Comparison of ENCODE assay signal across 8 cellular contexts in the genomic region with DNA sequence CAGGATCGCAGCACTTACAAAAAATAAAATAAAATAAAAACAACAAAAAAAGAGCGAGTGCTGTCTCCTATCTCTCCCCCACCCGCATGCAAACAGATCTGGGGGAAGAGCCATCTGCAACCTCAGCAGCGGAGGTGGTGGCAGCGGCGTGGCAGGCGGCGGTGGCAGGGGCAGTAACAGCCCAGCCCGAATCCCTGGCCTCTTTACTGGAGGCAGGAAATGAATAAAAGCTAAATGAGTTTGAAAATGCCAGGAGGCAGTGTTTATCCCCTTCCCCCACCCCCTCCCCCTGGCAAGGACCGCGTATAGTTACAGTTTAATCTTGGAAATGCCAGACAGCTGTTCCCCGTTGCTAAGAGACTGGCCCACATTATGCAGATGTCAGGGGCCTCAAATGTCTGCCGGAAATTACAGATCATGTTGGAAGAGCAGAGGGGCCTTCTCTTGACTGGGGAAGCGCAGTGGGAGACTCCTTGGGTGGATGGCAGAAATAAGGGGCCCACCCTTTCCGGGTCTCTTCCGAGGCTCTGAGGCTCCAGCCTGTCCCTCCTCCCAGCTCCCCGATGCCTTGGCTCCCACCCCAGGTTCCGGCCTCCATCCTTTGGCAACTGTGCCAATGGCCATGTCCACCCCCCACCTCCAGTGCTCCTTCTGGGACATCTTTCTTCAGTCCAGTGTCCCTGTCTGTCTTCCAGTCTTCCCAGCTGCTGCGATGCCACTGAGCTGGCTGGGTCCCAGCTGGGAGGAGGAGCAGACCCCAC.
DNase-seq lines count a peak whose midpoint lies in the region; ATAC-seq, FAIRE-seq and TF ChIP-seq lines count a peak whose summit lies in the region.

No MANE protein-coding gene starts in this region.

- no peak overlapping the region for H3K4me3 ChIP-seq in Caco-2 (ENCODE audit: low read depth, low read length)
- H3K4me3 ChIP-seq in H1 (ENCODE audit: extremely low read depth in 1 of 4, insufficient read depth in 2 of 4, low read depth in 3 of 4, low read length in 4 of 4), result no peak overlapping the region
- H3K4me3 ChIP-seq in mucosa of rectum (ENCODE audit: low read length in 2 of 2), result no peak overlapping the region
- no peak overlapping the region for H3K4me3 ChIP-seq in upper lobe of right lung

- H2BK20ac ChIP-seq in H1 (ENCODE audit: low read length), result peak overlapping the region; percentile 87; the same call in 1 of the 2 replicates

- peak overlapping the region; percentile 14; the same call in 1 of the 2 replicates for H3K27ac ChIP-seq in H1 (ENCODE audit: low read depth, low read length)
- peak overlapping the region; percentile 77 to 87 for H3K27ac ChIP-seq in mucosa of rectum (ENCODE audit: low read depth in 2 of 2, low read length in 2 of 2)
- peak overlapping the region; percentile 88 for H3K27ac ChIP-seq in upper lobe of right lung

- H3K4ac ChIP-seq in H1 (replicated peaks; ENCODE audit: insufficient read length, low read depth, low read length), result peak overlapping the region; percentile 36

- H3K79me1 ChIP-seq in H1 (ENCODE audit: low read depth, low read length), result no peaks in the 10 kb centered on the region

- H3K23ac ChIP-seq in H1 (ENCODE audit: insufficient read length), result no peak overlapping the region

- H3K9me3 Mint-ChIP-seq in Caco-2 (ENCODE audit: unreplicated experiment), result no peaks in the 10 kb centered on the region

- TF ChIP-seq RAD21 in H1 (IDR thresholded peaks at IDR 0.05 in 1 of 2, conservative IDR thresholded peaks at IDR 0.05 in 1 of 2; ENCODE audit: low read depth in 2 of 2, low read length in 2 of 2), result no peak

- H3K4me1 ChIP-seq in Caco-2 (peaks cover 16% of the 10 kb centered on the region), H1 (replicated peaks in 1 of 4; ENCODE audit: control insufficient read depth in 3 of 4, insufficient read depth in 4 of 4, low read length in 3 of 4) (peaks cover 17 to 61% (median 50%) of the 10 kb centered on the region in 4 experiments), mucosa of rectum (ENCODE audit: control insufficient read depth in 2 of 2, insufficient read depth in 2 of 2, low read length in 2 of 2) (peaks cover 27 to 35% of the 10 kb centered on the region in 2 donors), upper lobe of right lung (peaks cover 37% of the 10 kb centered on the region)

- TF ChIP-seq POLR2A in H1 (IDR thresholded peaks at IDR 0.05; ENCODE audit: control extremely low read depth in 1 of 2, low read depth in 2 of 2, low read length in 2 of 2), result no peak

- BruUV-seq in Caco-2 (replicated peaks; lab: Mats Ljungman, UMichigan), result no TSS peak

- peak overlapping the region; percentile 93 for H3K18ac ChIP-seq in H1 (ENCODE audit: extremely low read depth, low read length)

- H3K14ac ChIP-seq in H1 (ENCODE audit: insufficient read length), result no peak overlapping the region

- H3K27me3 Mint-ChIP-seq in Caco-2 (ENCODE audit: insufficient read depth, unreplicated experiment), result no peaks in the 10 kb centered on the region

- H2BK5ac ChIP-seq in H1 (ENCODE audit: low read depth, low read length), result peak overlapping the region; percentile 86; the same call in 1 of the 2 replicates

- ATAC-seq in upper lobe of right lung (no peak), GM21423 (IDR thresholded peaks at IDR 0.05; ENCODE audit: unreplicated experiment) (no peak)

- no peaks in the 10 kb centered on the region for H4K20me1 ChIP-seq in H1 (replicated peaks in 1 of 2; ENCODE audit: control insufficient read depth in 1 of 2, insufficient read depth in 2 of 2, low read length in 2 of 2)

- no peaks in the 10 kb centered on the region for H3K79me2 ChIP-seq in H1 (ENCODE audit: control insufficient read depth in 1 of 2, insufficient read depth in 2 of 2, low read length in 2 of 2)

- peak overlapping the region; percentile 76 for H4K91ac ChIP-seq in H1 (replicated peaks; ENCODE audit: insufficient read length, low read length)

- intact Hi-C loops in Caco-2 (cut with micrococcal nuclease; ENCODE audit: unreplicated experiment) (loop anchor here (5.0 to 10.0 kb wide), 2 partner anchors 45 to 87 kb away; no protein-coding TSS in a partner anchor), upper lobe of right lung (cut with DNase I) (loop anchor here (10.0 kb wide), 1 partner anchor 105 kb away; the partner anchor contains the start of gene IRF2BPL)

- H3K9ac ChIP-seq in H1 (replicated peaks in 1 of 4; ENCODE audit: extremely low read depth in 1 of 4, low read depth in 3 of 4, low read length in 3 of 4) (no peak overlapping the region; a peak in 1 of 7 replicates), mucosa of rectum (ENCODE audit: low read depth in 1 of 2, low read length in 2 of 2) (peak overlapping the region in 1 of 2 donors; percentile 47)

- no peak overlapping the region for H3K4me2 ChIP-seq in H1 (ENCODE audit: insufficient read depth in 1 of 2, low read depth in 2 of 2, low read length in 2 of 2)

- H2BK120ac ChIP-seq in H1 (replicated peaks; ENCODE audit: low read depth, low read length), result peak overlapping the region; percentile 65

- H3K36me3 Mint-ChIP-seq in Caco-2 (ENCODE audit: insufficient read depth, unreplicated experiment), result no peaks in the 10 kb centered on the region

- H2AFZ ChIP-seq in H1 (ENCODE audit: low read length), result no peak overlapping the region

- no peak overlapping the region for H4K8ac ChIP-seq in H1 (ENCODE audit: extremely low read depth, insufficient read depth, low read length)

- H3K36me3 ChIP-seq in Caco-2 (ENCODE audit: control insufficient read depth, insufficient read depth, low read length), result no peaks in the 10 kb centered on the region
- H3K36me3 ChIP-seq in H1 (ENCODE audit: control insufficient read depth in 2 of 4, insufficient read depth in 4 of 4, low read length in 3 of 4), result no peaks in the 10 kb centered on the region
- H3K36me3 ChIP-seq in mucosa of rectum (ENCODE audit: control insufficient read depth in 2 of 2, insufficient read depth in 2 of 2, low read length in 2 of 2), result no peaks in the 10 kb centered on the region
- H3K36me3 ChIP-seq in upper lobe of right lung, result no peaks in the 10 kb centered on the region

- 0 out of 2 replicates have a peak overlapping the region, but pooled peaks have one; percentile 96 for H2BK15ac ChIP-seq in H1 (ENCODE audit: low read length)

- peak overlapping the region; percentile 98 for H2BK12ac ChIP-seq in H1 (ENCODE audit: low read depth, low read length)

- WGBS in H1 (ENCODE audit: extremely low coverage in 1 of 2, insufficient coverage in 1 of 2, insufficient read length in 1 of 2, insufficient replicate concordance in 2 of 2, low coverage in 1 of 2, low lambda C conversion rate in 2 of 2, missing lambda C conversion rate in 1 of 2), 2 experiments, result 60% methylated on average over 19 of the region's 19 CpGs; no CpG with 5 or more reads in 1 of the 2 experiments

- FAIRE-seq in H1 (lab: Jason Lieb, UNC), result no peak

- no peaks in the 10 kb centered on the region for H3K9me3 ChIP-seq in Caco-2
- no peaks in the 10 kb centered on the region for H3K9me3 ChIP-seq in H1 (ENCODE audit: insufficient read depth in 2 of 2, low read depth in 1 of 2, low read length in 1 of 2)
- H3K9me3 ChIP-seq in mucosa of rectum (ENCODE audit: control insufficient read depth in 2 of 2, low read length in 2 of 2), result no peaks in the 10 kb centered on the region
- no peaks in the 10 kb centered on the region for H3K9me3 ChIP-seq in upper lobe of right lung

- no peak overlapping the region for H4K5ac ChIP-seq in H1 (ENCODE audit: insufficient read length, low read depth, low read length)

- H3K4me1 Mint-ChIP-seq in Caco-2 (ENCODE audit: low read depth, unreplicated experiment), result peaks cover 16% of the 10 kb centered on the region

- H3K27me3 ChIP-seq in Caco-2 (replicated peaks; ENCODE audit: control insufficient read depth, insufficient read depth, low read length) (no peaks in the 10 kb centered on the region), H1 (replicated peaks in 1 of 4; ENCODE audit: control insufficient read depth in 3 of 4, extremely low read depth in 1 of 4, insufficient read depth in 3 of 4, low read length in 3 of 4) (no peaks in the 10 kb centered on the region), mucosa of rectum (ENCODE audit: control insufficient read depth in 2 of 2, insufficient read depth in 2 of 2, low read length in 2 of 2) (no peaks in the 10 kb centered on the region), upper lobe of right lung (no peaks in the 10 kb centered on the region)

- H3K56ac ChIP-seq in H1 (replicated peaks; ENCODE audit: insufficient read length, low read depth, low read length), result no peak overlapping the region

- POLR2A ChIA-PET in Caco-2 (lab: Charles Lee) (no interaction called here), H1 (lab: Charles Lee; ENCODE audit: partially characterized antibody) (interaction anchor here (0.8 to 10.1 kb wide), 19 partner anchors 10 to 222 kb away, joined by 3 to 78 read pairs (median 5); partner anchors contain the start of genes IRF2BPL and ZDHHC22)

- peak overlapping the region; percentile 46; the same call in 1 of the 2 replicates for H2AK5ac ChIP-seq in H1 (ENCODE audit: low read depth, low read length)

- TF ChIP-seq EP300 in H1 (IDR thresholded peaks at IDR 0.05; ENCODE audit: borderline replicate concordance in 1 of 2, low read depth in 2 of 2, low read length in 2 of 2), result no peak

- H3K23me2 ChIP-seq in H1 (ENCODE audit: low read depth, low read length), result peaks cover 5% of the 10 kb centered on the region; the same call in 1 of the 2 replicates

- peak overlapping the region; percentile 82 for H3K27ac Mint-ChIP-seq in Caco-2 (ENCODE audit: unreplicated experiment)

- TF ChIP-seq CTCF in Caco-2 (IDR thresholded peaks at IDR 0.05; ENCODE audit: insufficient read depth in 1 of 2, low read depth in 1 of 2, low read length in 1 of 2, severe bottlenecking in 1 of 2, unreplicated experiment in 1 of 2), result no peak
- TF ChIP-seq CTCF in H1 (IDR thresholded peaks at IDR 0.05; ENCODE audit: control extremely low read depth in 1 of 3, insufficient read depth in 1 of 3, low read depth in 1 of 3, low read length in 3 of 3), result no peak
- TF ChIP-seq CTCF in upper lobe of right lung (IDR thresholded peaks at IDR 0.05), result no peak

- no peak overlapping the region for H3K4me3 Mint-ChIP-seq in Caco-2 (ENCODE audit: unreplicated experiment)

- CTCF ChIA-PET in Caco-2 (lab: Charles Lee) (interaction anchor here (0.6 to 1.7 kb wide), 3 partner anchors 42 to 204 kb away, joined by 3 read pairs; no protein-coding TSS in a partner anchor), H1 (lab: Charles Lee; ENCODE audit: partially characterized antibody) (interaction anchor here (0.6 to 24.1 kb wide), 19 partner anchors 8 to 214 kb away, joined by 3 to 424 read pairs (median 108); no protein-coding TSS in a partner anchor)

- DNase-seq in Caco-2, result no peak
- peak; percentile 87 for DNase-seq in M059J (ENCODE audit: low read depth)
- DNase-seq in SK-N-DZ (ENCODE audit: low spot score), result peak; percentile 93
- DNase-seq in H1 (ENCODE audit: low read depth in 1 of 2, low spot score in 2 of 2), result no peak
- DNase-seq in upper lobe of right lung, result no peak
- no peak for DNase-seq in iPS-NIHi11 (ENCODE audit: low spot score)

TF ChIP-seq in H1, 55 proteins besides CTCF, POLR2A, EP300 and RAD21 (continues in another document):
- no peak for TF ChIP-seq GABPA (IDR thresholded peaks at IDR 0.05; ENCODE audit: borderline replicate concordance, insufficient read depth, low read length)

Comparison
In these comparisons a context has a peak if more than half of its experiments do, and no peak if none do; other contexts are left out.
1. DNase-seq: peak in M059J (single experiment) and SK-N-DZ (single experiment); none in Caco-2 (0 of 2), H1 (0 of 2), upper lobe of right lung (single experiment) and iPS-NIHi11 (single experiment).
2. H3K27ac ChIP-seq: peak in every context shown above with its lines; median percentile 88 in upper lobe of right lung; 82 in mucosa of rectum; 14 in H1.